8 cellular contexts compared by ENCODE assay signal in genomic region chr4:88592600-88593448, GRCh38. TPM values are rescaled to one million over a fixed set of nuclear protein-coding genes. Genes with fewer than 3 reads are reported as not detected.
A peak's percentile ranks its signal among the peaks of the same experiment; 100 is the strongest.
DNase-seq lines count a peak whose midpoint lies in the region; ATAC-seq and TF ChIP-seq lines count a peak whose summit lies in the region.

No MANE protein-coding gene starts in this region.

- peaks cover 48% of the 10 kb centered on the region for H3K4me1 Mint-ChIP-seq in activated CD4-positive, alpha-beta memory T cell treated with anti-CD3 and anti-CD28 coated beads for 36 hours (ENCODE audit: low read depth)

- POLR2A ChIA-PET in activated CD4-positive, alpha-beta memory T cell treated with anti-CD3 and anti-CD28 coated beads for 36 hours (lab: Charles Lee) = interaction anchor here (0.5 to 2.7 kb wide), 8 partner anchors 9 to 136 kb away, joined by 3 to 28 read pairs (median 3); partner anchors contain the start of gene HERC5

- TF ChIP-seq CTCF in lower lobe of right lung (IDR thresholded peaks at IDR 0.05) = no peak

- H3K4me3 Mint-ChIP-seq in activated CD4-positive, alpha-beta memory T cell treated with anti-CD3 and anti-CD28 coated beads for 36 hours = peak overlapping the region; percentile 95

- H3K4me1 ChIP-seq in duodenal mucosa (ENCODE audit: control insufficient read depth in 1 of 2, insufficient read depth in 2 of 2, low read length in 2 of 2) (peaks cover 11 to 12% of the 10 kb centered on the region in 2 donors), lower lobe of right lung (peaks cover 25% of the 10 kb centered on the region)

- H3K4me3 ChIP-seq in duodenal mucosa (ENCODE audit: low read depth in 1 of 2, low read length in 2 of 2) (peak overlapping the region; percentile 70 to 79), lower lobe of right lung (peak overlapping the region; percentile 99)

- CTCF ChIA-PET in activated CD4-positive, alpha-beta memory T cell treated with anti-CD3 and anti-CD28 coated beads for 36 hours (lab: Charles Lee) = interaction anchor here (0.6 to 1.9 kb wide), 11 partner anchors 18 to 584 kb away, joined by 3 to 8 read pairs (median 3); partner anchors contain the start of gene PYURF

- peaks cover 4% of the 10 kb centered on the region for H3K27me3 Mint-ChIP-seq in activated CD4-positive, alpha-beta memory T cell treated with anti-CD3 and anti-CD28 coated beads for 36 hours

- H3K36me3 ChIP-seq in duodenal mucosa (ENCODE audit: control insufficient read depth in 1 of 2, insufficient read depth in 2 of 2, low read length in 2 of 2) (peaks cover 5 to 15% of the 10 kb centered on the region in 2 donors), lower lobe of right lung (peaks cover 25% of the 10 kb centered on the region)

- intact Hi-C loops in activated CD4-positive, alpha-beta memory T cell treated with anti-CD3 and anti-CD28 coated beads for 36 hours (cut with micrococcal nuclease) = loop anchor here (1.0 to 10.0 kb wide), 12 partner anchors 19 to 702 kb away; partner anchors contain the start of genes HERC5, NAP1L5, PPM1K and PYURF
- intact Hi-C loops in lower lobe of right lung (cut with DNase I) = no loop called here

- DNase-seq in ACHN (peak; percentile 65), NCI-H446 treated with DMSO at 0.1 percent for 48 hours (lab: John Stamatoyannopoulos, UW) (peak; percentile 14), lower lobe of right lung (peak; percentile 91)
- peak; percentile 91 for DNase-seq in activated CD4-positive, alpha-beta memory T cell treated with anti-CD3 and anti-CD28 coated beads for 36 hours
- peak; percentile 66 to 88 (median 70) for DNase-seq in stimulated activated CD4-positive, alpha-beta T cell treated with anti-CD3 and anti-CD28 coated beads, TNF-alpha, amount 100 ng/mL, for 24 hours (ENCODE audit: low read depth in 3 of 3)

- no peaks in the 10 kb centered on the region for H3K9me3 Mint-ChIP-seq in activated CD4-positive, alpha-beta memory T cell treated with anti-CD3 and anti-CD28 coated beads for 36 hours

- H3K9me3 ChIP-seq in duodenal mucosa (ENCODE audit: control insufficient read depth in 1 of 2, low read length in 2 of 2) = no peaks in the 10 kb centered on the region
- no peaks in the 10 kb centered on the region for H3K9me3 ChIP-seq in lower lobe of right lung

- H3K9ac ChIP-seq in duodenal mucosa (ENCODE audit: low read depth in 1 of 2, low read length in 2 of 2) = peak overlapping the region; percentile 67

- peak overlapping the region; percentile 81 for H3K27ac ChIP-seq in duodenal mucosa (ENCODE audit: low read depth, low read length)
- peak overlapping the region; percentile 97 for H3K27ac ChIP-seq in lower lobe of right lung

- in situ Hi-C loops in ACHN (cut with HindIII; ENCODE audit: low pct_ligation_motif_present, low pct_unique_long_range_greater_than_20kb, low sequenced_read_pairs) = no loop called here

- peaks cover 6% of the 10 kb centered on the region for H3K36me3 Mint-ChIP-seq in activated CD4-positive, alpha-beta memory T cell treated with anti-CD3 and anti-CD28 coated beads for 36 hours

- H3K27ac Mint-ChIP-seq in activated CD4-positive, alpha-beta memory T cell treated with anti-CD3 and anti-CD28 coated beads for 36 hours = peak overlapping the region; percentile 85

- no peaks in the 10 kb centered on the region for H3K27me3 ChIP-seq in duodenal mucosa (ENCODE audit: control insufficient read depth in 1 of 2, insufficient read depth in 2 of 2, low read length in 2 of 2)
- H3K27me3 ChIP-seq in lower lobe of right lung (ENCODE audit: low read depth) = no peaks in the 10 kb centered on the region

- ATAC-seq in GM18519 (IDR thresholded peaks at IDR 0.05; ENCODE audit: low FRiP score, unreplicated experiment) (peak; percentile 75), HG03025 (IDR thresholded peaks at IDR 0.05; ENCODE audit: low FRiP score, unreplicated experiment) (peak; percentile 77), lower lobe of right lung (peak; percentile 97)

RNA-seq across cellular contexts. Expression of gene HERC3, which starts 0.5 kb away (rescaled TPM):
- 10 to 100 TPM; 29.0 to 30.2 TPM for total RNA-seq in activated CD4-positive, alpha-beta memory T cell treated with anti-CD3 and anti-CD28 coated beads for 36 hours
- total RNA-seq in lower lobe of right lung = 54.1 TPM

Comparison
In these comparisons a context has a peak if more than half of its experiments do, and no peak if none do; other contexts are left out.
1. Peak in every context shown above with its lines: DNase-seq, ATAC-seq, H3K4me3 ChIP-seq and H3K27ac ChIP-seq.
2. DNase-seq: peak in every context shown above with its lines; median percentile 91 in activated CD4-positive, alpha-beta memory T cell treated with anti-CD3 and anti-CD28 coated beads for 36 hours; 91 in lower lobe of right lung; 70 in stimulated activated CD4-positive, alpha-beta T cell treated with anti-CD3 and anti-CD28 coated beads, TNF-alpha, amount 100 ng/mL, for 24 hours; 65 in ACHN; 14 in NCI-H446 treated with DMSO at 0.1 percent for 48 hours.